ENCODE assay signal across 18 cellular contexts in genomic region chr4:33494150-33494549, GRCh38.
DNase-seq lines count a peak whose midpoint lies in the region; ATAC-seq, FAIRE-seq and TF ChIP-seq lines count a peak whose summit lies in the region.
"Had no signal": no experiment of that assay in that cellular context is flagged by ENCODE, and none has a peak within 500 bp of the region (broad histone marks: within the 10 kb centered on the region; RNA-seq: fewer than 3 reads in every experiment).

No MANE protein-coding gene starts in this region.

- H3K79me1 ChIP-seq in mesenchymal stem cell (replicated peaks; ENCODE audit: low read length, poor library complexity, severe bottlenecking), result no peaks in the 10 kb centered on the region

- no peak overlapping the region for H3K4me3 Mint-ChIP-seq in activated CD4-positive, alpha-beta T cell treated with anti-CD3 and anti-CD28 coated beads, Interleukin-2, amount 10 ng/mL, durations not matched to agents 24 days and 14 days
- H3K4me3 Mint-ChIP-seq: activated CD4-positive, alpha-beta T cell treated with anti-CD3 and anti-CD28 coated beads for 36 hours; immature natural killer cell; stimulated activated effector memory CD8-positive, alpha-beta T cell treated with anti-CD3 and anti-CD28 coated beads, Interleukin-12 subunit alpha, Interleukin-12 subunit beta, amount 100 ng/mL, for 72 hours had no signal

- CTCF ChIA-PET in K562 (lab: Yijun Ruan, JAX; ENCODE audit: low intra/inter-chr PET ratio), result no interaction called here

- no peak overlapping the region for H2AK5ac ChIP-seq in mesenchymal stem cell (ENCODE audit: low read length, severe bottlenecking)

- no peaks in the 10 kb centered on the region for H3K4me1 Mint-ChIP-seq in activated CD4-positive, alpha-beta T cell treated with anti-CD3 and anti-CD28 coated beads, Interleukin-2, amount 10 ng/mL, durations not matched to agents 24 days and 14 days
- H3K4me1 Mint-ChIP-seq: activated CD4-positive, alpha-beta T cell treated with anti-CD3 and anti-CD28 coated beads for 36 hours; immature natural killer cell; stimulated activated effector memory CD8-positive, alpha-beta T cell treated with anti-CD3 and anti-CD28 coated beads, Interleukin-12 subunit alpha, Interleukin-12 subunit beta, amount 100 ng/mL, for 72 hours had no signal

- H3K9me3 ChIP-seq in K562 (replicated peaks; ENCODE audit: control insufficient read depth, insufficient read depth, low read depth, low read length) (no peaks in the 10 kb centered on the region), mesenchymal stem cell (ENCODE audit: control insufficient read depth, low read length) (no peaks in the 10 kb centered on the region)

- no peaks in the 10 kb centered on the region for H3K9me1 ChIP-seq in K562 (ENCODE audit: control insufficient read depth, insufficient read depth, low read length)

- no TSS peak for BruUV-seq in K562 (replicated peaks; lab: Mats Ljungman, UMichigan)

- H4K91ac ChIP-seq in mesenchymal stem cell (ENCODE audit: low read length), result no peak overlapping the region

- ATAC-seq in K562, result no peak
- ATAC-seq: activated CD4-positive, alpha-beta T cell treated with anti-CD3 and anti-CD28 coated beads for 36 hours; esophagus mucosa; right cardiac atrium; stimulated activated effector memory CD8-positive, alpha-beta T cell treated with anti-CD3 and anti-CD28 coated beads, Interleukin-12 subunit alpha, Interleukin-12 subunit beta, amount 100 ng/mL, for 72 hours had no signal

- H3K4ac ChIP-seq in mesenchymal stem cell (ENCODE audit: low read depth in 1 of 2, low read length in 2 of 2), result no peak overlapping the region

- intact Hi-C loops in K562 (cut with micrococcal nuclease), result no loop called here
- intact Hi-C loops in activated CD4-positive, alpha-beta T cell treated with anti-CD3 and anti-CD28 coated beads, Interleukin-2, amount 10 ng/mL, durations not matched to agents 24 days and 14 days (cut with micrococcal nuclease), result no loop called here

- H3K4me3 ChIP-seq in K562 (no peak overlapping the region), mesenchymal stem cell (ENCODE audit: insufficient read depth in 1 of 2, low read depth in 1 of 2, low read length in 2 of 2) (no peak overlapping the region)

- H3K4me2 ChIP-seq in K562 (ENCODE audit: insufficient read depth, low read length), result no peak overlapping the region
- H3K4me2 ChIP-seq in mesenchymal stem cell (ENCODE audit: low read length, poor library complexity, severe bottlenecking), result no peak overlapping the region

- no peak overlapping the region for H3K9ac ChIP-seq in K562 (ENCODE audit: insufficient read depth in 1 of 2, low read depth in 2 of 2, low read length in 2 of 2)
- no peak overlapping the region for H3K9ac ChIP-seq in mesenchymal stem cell (ENCODE audit: low read length)

- H4K20me1 ChIP-seq in K562 (replicated peaks; ENCODE audit: control insufficient read depth, insufficient read depth, low read length), result no peaks in the 10 kb centered on the region

- H2BK15ac ChIP-seq in mesenchymal stem cell (ENCODE audit: low read depth, poor library complexity, severe bottlenecking), result no peak overlapping the region

- no peak overlapping the region for H4K8ac ChIP-seq in mesenchymal stem cell (ENCODE audit: low read length)

- no peak for TF ChIP-seq RAD21 in K562 (CRISPR knock-in tag; conservative IDR thresholded peaks at IDR 0.05 in 1 of 2, IDR thresholded peaks at IDR 0.05 in 1 of 2)

- no peaks in the 10 kb centered on the region for H3K9me3 Mint-ChIP-seq in activated CD4-positive, alpha-beta T cell treated with anti-CD3 and anti-CD28 coated beads, Interleukin-2, amount 10 ng/mL, durations not matched to agents 24 days and 14 days

- H3K79me2 ChIP-seq in K562 (ENCODE audit: control insufficient read depth, insufficient read depth, low read length), result no peaks in the 10 kb centered on the region

- H3K4me1 ChIP-seq in K562 (replicated peaks in 1 of 2; ENCODE audit: control insufficient read depth in 2 of 2, insufficient read depth in 2 of 2, low read length in 2 of 2) (no peaks in the 10 kb centered on the region), mesenchymal stem cell (ENCODE audit: control insufficient read depth, insufficient read depth, low read depth, low read length) (no peaks in the 10 kb centered on the region)

- H3K36me3 Mint-ChIP-seq in activated CD4-positive, alpha-beta T cell treated with anti-CD3 and anti-CD28 coated beads, Interleukin-2, amount 10 ng/mL, durations not matched to agents 24 days and 14 days (ENCODE audit: low read depth), result no peaks in the 10 kb centered on the region
- H3K36me3 Mint-ChIP-seq: immature natural killer cell; stimulated activated effector memory CD8-positive, alpha-beta T cell treated with anti-CD3 and anti-CD28 coated beads, Interleukin-12 subunit alpha, Interleukin-12 subunit beta, amount 100 ng/mL, for 72 hours had no signal

- no peak overlapping the region for H3K27ac ChIP-seq in K562 (ENCODE audit: extremely low read depth, low read depth, low read length)
- no peak overlapping the region for H3K27ac ChIP-seq in mesenchymal stem cell (ENCODE audit: low read length, poor library complexity, severe bottlenecking)
- H3K27ac ChIP-seq: C4-2B, RWPE1 had no signal

- WGBS in K562 (ENCODE audit: insufficient coverage, low coverage, missing lambda C conversion rate), result 4% methylated on average over 2 of the region's 2 CpGs
- WGBS in mesenchymal stem cell, result 100% methylated on average over 1 of the region's 2 CpGs

- DNase-seq in NCI-H510A treated with DMSO at 0.1 percent for 48 hours (lab: John Stamatoyannopoulos, UW) (peak; percentile 24), NCI-H510A (lab: John Stamatoyannopoulos, UW) (no peak), NCI-H226 (peak; percentile 33), K562 (ENCODE audit: extremely low read depth in 1 of 4, low spot score in 3 of 4) (peak in 1 of 4 experiments; percentile 2), mesenchymal stem cell (peak; percentile 13), medulla oblongata (ENCODE audit: extremely low spot score) (no peak)
- no peak for DNase-seq in activated CD4-positive, alpha-beta T cell treated with anti-CD3 and anti-CD28 coated beads, Interleukin-2, amount 10 ng/mL, durations not matched to agents 24 days and 14 days
- no peak for DNase-seq in stimulated activated CD4-positive, alpha-beta T cell treated with anti-CD3 and anti-CD28 coated beads, Interleukin-1b, Interleukin-23, amount 100 ng/mL, for 48 hours
- DNase-seq: activated CD4-positive, alpha-beta T cell treated with anti-CD3 and anti-CD28 coated beads for 36 hours; immature natural killer cell; NCI-H2081 treated with DMSO at 0.1 percent for 48 hours; NCI-H774; nucleus accumbens; right cardiac atrium had no signal

- H2AFZ ChIP-seq in K562 (ENCODE audit: low read depth, low read length) (no peak overlapping the region), mesenchymal stem cell (ENCODE audit: low read depth, low read length) (no peak overlapping the region)

- TF ChIP-seq EP300 in K562 (IDR thresholded peaks at IDR 0.05; ENCODE audit: low read length), result no peak

- H3K27me3 ChIP-seq in K562 (ENCODE audit: control insufficient read depth in 2 of 2, insufficient read depth in 2 of 2, low read length in 2 of 2), result no peaks in the 10 kb centered on the region
- no peaks in the 10 kb centered on the region for H3K27me3 ChIP-seq in mesenchymal stem cell (ENCODE audit: control insufficient read depth in 1 of 2, insufficient read depth in 1 of 2, low read length in 2 of 2)

- H3K23ac ChIP-seq in mesenchymal stem cell (ENCODE audit: low read length in 2 of 2), result no peak overlapping the region

- no peak overlapping the region for H2BK120ac ChIP-seq in mesenchymal stem cell (ENCODE audit: low read depth, low read length)

- TF ChIP-seq POLR2A in K562 (conservative IDR thresholded peaks at IDR 0.05), result no peak

- POLR2A ChIA-PET in K562 (lab: Yijun Ruan, JAX), result no interaction called here

- in situ Hi-C loops in K562 (cut with MboI), result no loop called here

- no peak overlapping the region for H2BK5ac ChIP-seq in mesenchymal stem cell (ENCODE audit: low read depth, low read length, poor library complexity, severe bottlenecking)

- no peak overlapping the region for H2BK12ac ChIP-seq in mesenchymal stem cell (ENCODE audit: low read length in 2 of 2)

- FAIRE-seq in K562 (lab: Jason Lieb, UNC), result no peak

- no peak overlapping the region for H3K27ac Mint-ChIP-seq in activated CD4-positive, alpha-beta T cell treated with anti-CD3 and anti-CD28 coated beads, Interleukin-2, amount 10 ng/mL, durations not matched to agents 24 days and 14 days
- H3K27ac Mint-ChIP-seq: activated CD4-positive, alpha-beta T cell treated with anti-CD3 and anti-CD28 coated beads for 36 hours; immature natural killer cell; stimulated activated effector memory CD8-positive, alpha-beta T cell treated with anti-CD3 and anti-CD28 coated beads, Interleukin-12 subunit alpha, Interleukin-12 subunit beta, amount 100 ng/mL, for 72 hours had no signal

- H3K14ac ChIP-seq in mesenchymal stem cell (ENCODE audit: low read length in 2 of 2), result no peak overlapping the region

- H3K36me3 ChIP-seq in K562 (ENCODE audit: control insufficient read depth, insufficient read depth, low read length) (no peaks in the 10 kb centered on the region), mesenchymal stem cell (ENCODE audit: control insufficient read depth in 1 of 2, insufficient read depth in 2 of 2, low read depth in 1 of 2, low read length in 2 of 2) (no peaks in the 10 kb centered on the region)

- H3K27me3 Mint-ChIP-seq in activated CD4-positive, alpha-beta T cell treated with anti-CD3 and anti-CD28 coated beads, Interleukin-2, amount 10 ng/mL, durations not matched to agents 24 days and 14 days, result no peaks in the 10 kb centered on the region
- H3K27me3 Mint-ChIP-seq: activated CD4-positive, alpha-beta T cell treated with anti-CD3 and anti-CD28 coated beads for 36 hours had no signal

- no peak for TF ChIP-seq CTCF in K562 (IDR thresholded peaks at IDR 0.05 in 2 of 3, conservative IDR thresholded peaks at IDR 0.05 in 1 of 3; ENCODE audit: insufficient read depth in 2 of 3, low read depth in 1 of 3, low read length in 3 of 3)

- H3K18ac ChIP-seq in mesenchymal stem cell (ENCODE audit: low read depth in 1 of 2, low read length in 2 of 2), result no peak overlapping the region

Comparison
In these comparisons a context has a peak if more than half of its experiments do, and no peak if none do; other contexts are left out.
1. DNase-seq: peak in NCI-H510A treated with DMSO at 0.1 percent for 48 hours (single experiment), NCI-H226 (single experiment) and mesenchymal stem cell (single experiment); none in NCI-H510A (single experiment), activated CD4-positive, alpha-beta T cell treated with anti-CD3 and anti-CD28 coated beads, Interleukin-2, amount 10 ng/mL, durations not matched to agents 24 days and 14 days (single experiment), stimulated activated CD4-positive, alpha-beta T cell treated with anti-CD3 and anti-CD28 coated beads, Interleukin-1b, Interleukin-23, amount 100 ng/mL, for 48 hours (single experiment) and medulla oblongata (single experiment).